Comparison of ENCODE assay signal across 16 cellular contexts in the genomic region with DNA sequence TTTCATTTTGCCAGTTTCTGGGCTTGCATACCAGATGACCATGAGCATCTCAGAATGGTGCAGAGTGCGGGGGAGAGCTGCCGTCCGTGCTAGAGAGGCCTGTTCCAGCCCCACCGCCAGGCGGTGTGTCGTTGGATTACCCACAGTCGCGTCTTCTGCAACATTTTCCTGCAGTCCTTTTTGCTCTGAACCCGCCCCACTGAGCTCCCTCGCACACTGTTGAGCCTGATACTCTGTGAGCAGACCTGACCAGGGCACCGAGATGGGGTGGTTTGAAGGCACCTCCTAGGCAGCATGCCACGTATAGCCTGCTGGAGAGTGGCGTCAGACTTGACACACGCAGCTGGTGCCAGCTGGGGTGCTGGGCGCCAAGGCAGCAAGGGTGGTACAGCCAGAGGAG. TPM values are rescaled to one million over a fixed set of nuclear protein-coding genes. Genes with fewer than 3 reads are reported as not detected.
A peak's percentile ranks its signal among the peaks of the same experiment; 100 is the strongest.
DNase-seq lines count a peak whose midpoint lies in the region; ATAC-seq and TF ChIP-seq lines count a peak whose summit lies in the region.
"Had no signal": no experiment of that assay in that cellular context is flagged by ENCODE, and none has a peak within 500 bp of the region (broad histone marks: within the 10 kb centered on the region; RNA-seq: fewer than 3 reads in every experiment).

No MANE protein-coding gene starts in this region.

- H3K4me1 Mint-ChIP-seq in activated naive CD8-positive, alpha-beta T cell treated with anti-CD3 and anti-CD28 coated beads, Interleukin-2, amount 50 U/mL, for 24 hours, result peaks cover 4% of the 10 kb centered on the region
- H3K4me1 Mint-ChIP-seq in activated naive CD8-positive, alpha-beta T cell treated with anti-CD3 and anti-CD28 coated beads for 36 hours, result peaks cover 4% of the 10 kb centered on the region
- no peaks in the 10 kb centered on the region for H3K4me1 Mint-ChIP-seq in endothelial cell (ENCODE audit: unreplicated experiment)
- H3K4me1 Mint-ChIP-seq in nephron progenitor cell, result no peaks in the 10 kb centered on the region
- H3K4me1 Mint-ChIP-seq: B cell had no signal

- DNase-seq in activated naive CD8-positive, alpha-beta T cell treated with anti-CD3 and anti-CD28 coated beads, Interleukin-2, amount 50 U/mL, for 24 hours, result no peak
- DNase-seq in activated naive CD8-positive, alpha-beta T cell treated with anti-CD3 and anti-CD28 coated beads for 36 hours, result no peak
- DNase-seq in endothelial cell (ENCODE audit: low spot score), result no peak
- DNase-seq in posterior vena cava (ENCODE audit: low spot score), result peak; percentile 54
- no peak for DNase-seq in kidney tubule cell (ENCODE audit: low spot score)
- no peak for DNase-seq in nephron progenitor cell
- DNase-seq in HuH-7 (ENCODE audit: low spot score), result no peak
- DNase-seq: AML-193; CD4-positive, alpha-beta T cell; CD8-positive, alpha-beta memory T cell; COR-L47; DMS 273 treated with DMSO at 0.1 percent for 48 hours; DMS79 treated with DMSO at 0.1 percent for 48 hours; GF-D8 had no signal

- no peak overlapping the region for H3K4me3 Mint-ChIP-seq in activated naive CD8-positive, alpha-beta T cell treated with anti-CD3 and anti-CD28 coated beads, Interleukin-2, amount 50 U/mL, for 24 hours
- H3K4me3 Mint-ChIP-seq in activated naive CD8-positive, alpha-beta T cell treated with anti-CD3 and anti-CD28 coated beads for 36 hours, result no peak overlapping the region
- H3K4me3 Mint-ChIP-seq in endothelial cell (ENCODE audit: unreplicated experiment) (peak overlapping the region; percentile 18), nephron progenitor cell (no peak overlapping the region)
- H3K4me3 Mint-ChIP-seq: B cell; CD4-positive, alpha-beta T cell; CD8-positive, alpha-beta memory T cell had no signal

- no peak for ATAC-seq in activated naive CD8-positive, alpha-beta T cell treated with anti-CD3 and anti-CD28 coated beads, Interleukin-2, amount 50 U/mL, for 24 hours
- ATAC-seq: A549 had no signal

- H3K36me3 Mint-ChIP-seq in activated naive CD8-positive, alpha-beta T cell treated with anti-CD3 and anti-CD28 coated beads, Interleukin-2, amount 50 U/mL, for 24 hours (ENCODE audit: low read depth), result peaks cover 56% of the 10 kb centered on the region
- peaks cover 43% of the 10 kb centered on the region for H3K36me3 Mint-ChIP-seq in activated naive CD8-positive, alpha-beta T cell treated with anti-CD3 and anti-CD28 coated beads for 36 hours
- H3K36me3 Mint-ChIP-seq in endothelial cell (ENCODE audit: low read depth, unreplicated experiment) (peaks cover 38% of the 10 kb centered on the region), nephron progenitor cell (ENCODE audit: low read depth) (peaks cover 60% of the 10 kb centered on the region)

- no peaks in the 10 kb centered on the region for H3K27me3 Mint-ChIP-seq in activated naive CD8-positive, alpha-beta T cell treated with anti-CD3 and anti-CD28 coated beads, Interleukin-2, amount 50 U/mL, for 24 hours
- H3K27me3 Mint-ChIP-seq in activated naive CD8-positive, alpha-beta T cell treated with anti-CD3 and anti-CD28 coated beads for 36 hours, result no peaks in the 10 kb centered on the region
- H3K27me3 Mint-ChIP-seq in endothelial cell (ENCODE audit: unreplicated experiment), result no peaks in the 10 kb centered on the region
- peaks cover 6% of the 10 kb centered on the region for H3K27me3 Mint-ChIP-seq in nephron progenitor cell (ENCODE audit: low read depth, poor library complexity)
- H3K27me3 Mint-ChIP-seq: B cell; CD4-positive, alpha-beta T cell; CD8-positive, alpha-beta memory T cell had no signal

- intact Hi-C loops in posterior vena cava (cut with DNase I), result no loop called here

- TF ChIP-seq CTCF in endothelial cell (IDR thresholded peaks at IDR 0.05; ENCODE audit: unreplicated experiment) (no peak), nephron progenitor cell (IDR thresholded peaks at IDR 0.05) (no peak)

- H3K9me3 Mint-ChIP-seq in activated naive CD8-positive, alpha-beta T cell treated with anti-CD3 and anti-CD28 coated beads, Interleukin-2, amount 50 U/mL, for 24 hours, result peaks cover 14% of the 10 kb centered on the region
- peaks cover 14% of the 10 kb centered on the region for H3K9me3 Mint-ChIP-seq in activated naive CD8-positive, alpha-beta T cell treated with anti-CD3 and anti-CD28 coated beads for 36 hours
- H3K9me3 Mint-ChIP-seq in endothelial cell (ENCODE audit: unreplicated experiment) (peaks cover 5% of the 10 kb centered on the region), nephron progenitor cell (peaks cover 18% of the 10 kb centered on the region)
- H3K9me3 Mint-ChIP-seq: CD4-positive, alpha-beta T cell had no signal

- peak overlapping the region; percentile 68 for H3K27ac Mint-ChIP-seq in activated naive CD8-positive, alpha-beta T cell treated with anti-CD3 and anti-CD28 coated beads, Interleukin-2, amount 50 U/mL, for 24 hours
- no peak overlapping the region for H3K27ac Mint-ChIP-seq in activated naive CD8-positive, alpha-beta T cell treated with anti-CD3 and anti-CD28 coated beads for 36 hours
- H3K27ac Mint-ChIP-seq in endothelial cell (ENCODE audit: unreplicated experiment), result no peak overlapping the region
- no peak overlapping the region for H3K27ac Mint-ChIP-seq in nephron progenitor cell
- H3K27ac Mint-ChIP-seq: B cell; CD4-positive, alpha-beta T cell had no signal

RNA-seq across cellular contexts. Expression of a gene that starts 18.1 kb away (rescaled TPM):
- 10 to 100 TPM; 80.4 to 85.1 TPM for total RNA-seq in activated naive CD8-positive, alpha-beta T cell treated with anti-CD3 and anti-CD28 coated beads for 36 hours
- total RNA-seq in endothelial cell (ENCODE audit: unreplicated experiment) (61.6 TPM), posterior vena cava (10 to 100 TPM; 49.3 to 53.0 TPM)

RNA-seq across cellular contexts. Expression of a gene that starts 19.1 kb away (rescaled TPM):
- total RNA-seq in activated naive CD8-positive, alpha-beta T cell treated with anti-CD3 and anti-CD28 coated beads for 36 hours, result 10 to 100 TPM; 68.5 to 76.4 TPM
- total RNA-seq in endothelial cell (ENCODE audit: unreplicated experiment) (39.7 TPM), posterior vena cava (1 to 10 TPM; 2.3 to 4.4 TPM)

RNA-seq across cellular contexts. Expression of a gene that starts 20.1 kb away (rescaled TPM):
- total RNA-seq in activated naive CD8-positive, alpha-beta T cell treated with anti-CD3 and anti-CD28 coated beads for 36 hours, result 1 to 10 TPM; 3.4 to 3.6 TPM
- total RNA-seq in endothelial cell (ENCODE audit: unreplicated experiment) (16.1 TPM), posterior vena cava (under 1 TPM; 0.32 to 0.95 TPM)
